In the genomic region with DNA sequence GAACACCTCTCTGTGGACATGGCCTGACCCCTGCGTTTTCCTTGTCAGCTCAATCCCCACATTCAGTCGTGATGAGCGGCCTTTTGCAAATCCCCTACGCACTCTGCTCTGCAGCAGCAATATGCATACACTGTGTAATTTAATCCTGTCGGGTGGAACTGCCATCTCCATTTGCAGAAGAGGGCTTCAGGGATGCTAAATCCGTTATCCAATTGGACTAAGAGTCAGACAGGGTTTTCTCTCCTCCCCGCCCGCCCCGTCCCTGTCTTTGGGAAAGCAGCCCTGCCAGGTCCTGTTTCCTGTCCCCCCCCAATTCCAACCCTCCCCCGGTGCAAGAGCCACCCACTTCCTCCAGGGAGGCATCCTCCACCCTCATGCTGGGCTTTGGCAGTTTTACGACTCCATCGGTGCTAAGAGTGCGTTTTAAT, we compare ENCODE assay signal across 14 cellular contexts. TPM values are rescaled to one million over a fixed set of nuclear protein-coding genes. Genes with fewer than 3 reads are reported as not detected.
DNase-seq lines count a peak whose midpoint lies in the region; ATAC-seq and TF ChIP-seq lines count a peak whose summit lies in the region.
"Had no signal": no experiment of that assay in that cellular context is flagged by ENCODE, and none has a peak within 500 bp of the region (broad histone marks: within the 10 kb centered on the region; RNA-seq: fewer than 3 reads in every experiment).

No MANE protein-coding gene starts in this region.

- H3K27ac ChIP-seq in IMR-90 (ENCODE audit: insufficient read depth, low read length) (no peak overlapping the region), left ventricle myocardium inferior (replicated peaks) (peak overlapping the region; percentile 13), smooth muscle cell (ENCODE audit: low read depth) (no peak overlapping the region)
- H3K27ac ChIP-seq: ascending aorta, neutrophil, SJSA1 had no signal

- H3F3A ChIP-seq in smooth muscle cell (ENCODE audit: low read depth) = no peaks in the 10 kb centered on the region

- no peak overlapping the region for H2AK9ac ChIP-seq in IMR-90 (replicated peaks; ENCODE audit: low read depth, low read length, poor library complexity)

- H3K14ac ChIP-seq in IMR-90 (replicated peaks; ENCODE audit: low read depth, low read length) = no peak overlapping the region

- H3K4me3 ChIP-seq in IMR-90 (ENCODE audit: insufficient read depth, low read depth, low read length) = no peak overlapping the region
- peak overlapping the region; percentile 71 for H3K4me3 ChIP-seq in adipocyte (ENCODE audit: low read length)
- no peak overlapping the region for H3K4me3 ChIP-seq in left ventricle myocardium inferior
- no peak overlapping the region for H3K4me3 ChIP-seq in smooth muscle cell
- H3K4me3 ChIP-seq: ascending aorta, SJSA1 had no signal

- no peaks in the 10 kb centered on the region for H3K9me1 ChIP-seq in IMR-90 (ENCODE audit: insufficient read depth, low read length)

- CTCF ChIA-PET in IMR-90 (lab: Yijun Ruan, JAX) = no interaction called here

- peak overlapping the region; percentile 86 for H2AFZ ChIP-seq in IMR-90 (replicated peaks; ENCODE audit: low read length, poor library complexity)
- H2AFZ ChIP-seq in smooth muscle cell (ENCODE audit: low read depth) = no peak overlapping the region

- no peaks in the 10 kb centered on the region for H3K36me3 ChIP-seq in IMR-90 (ENCODE audit: control insufficient read depth, insufficient read depth, low read length)
- no peaks in the 10 kb centered on the region for H3K36me3 ChIP-seq in adipocyte (ENCODE audit: control insufficient read depth, insufficient read depth, low read length, severe bottlenecking)
- no peaks in the 10 kb centered on the region for H3K36me3 ChIP-seq in left ventricle myocardium inferior
- no peaks in the 10 kb centered on the region for H3K36me3 ChIP-seq in smooth muscle cell (ENCODE audit: low read depth)
- H3K36me3 ChIP-seq: ascending aorta, neutrophil, SJSA1 had no signal

- H4K8ac ChIP-seq in IMR-90 (ENCODE audit: low read depth in 2 of 2, low read length in 2 of 2) = peak overlapping the region in 1 of 2 experiments; percentile 71; a peak in 2 of 4 replicates

- peak overlapping the region; percentile 59; the same call in 1 of the 2 replicates for H3K23ac ChIP-seq in IMR-90 (ENCODE audit: low read depth, low read length)

- no peak overlapping the region for H2AK5ac ChIP-seq in IMR-90 (ENCODE audit: low read depth, low read length)

- H2BK120ac ChIP-seq in IMR-90 (ENCODE audit: low read depth, low read length) = no peak overlapping the region

- TF ChIP-seq RAD21 in IMR-90 (IDR thresholded peaks at IDR 0.05; ENCODE audit: low read length) = no peak

- POLR2A ChIA-PET in IMR-90 (lab: Charles Lee; ENCODE audit: unreplicated experiment) = no interaction called here

- no peak overlapping the region for H2BK5ac ChIP-seq in IMR-90 (ENCODE audit: low read depth, low read length, poor library complexity, severe bottlenecking)

- WGBS in IMR-90 (ENCODE audit: extremely low coverage in 2 of 2, insufficient read length in 1 of 2), 2 experiments = 32% methylated on average over 9 of the region's 13 CpGs; no CpG with 5 or more reads in 1 of the 2 experiments
- 35% methylated on average over 13 of the region's 13 CpGs for WGBS in smooth muscle cell (ENCODE audit: low lambda C conversion rate)

- no TSS peak for BruUV-seq in IMR-90 (replicated peaks; lab: Mats Ljungman, UMichigan)

- dilution Hi-C loops in IMR-90 (cut with HindIII; ENCODE audit: low sequenced_read_pairs, unreplicated experiment) = no loop called here

- TF ChIP-seq CTCF in IMR-90 (conservative IDR thresholded peaks at IDR 0.05; ENCODE audit: low read depth, low read length) = no peak
- no peak for TF ChIP-seq CTCF in left ventricle myocardium inferior (IDR thresholded peaks at IDR 0.05; ENCODE audit: borderline replicate concordance)
- TF ChIP-seq CTCF in smooth muscle cell (IDR thresholded peaks at IDR 0.05; ENCODE audit: borderline replicate concordance, insufficient read depth, poor library complexity, severe bottlenecking) = no peak

- no peak overlapping the region for H2BK15ac ChIP-seq in IMR-90 (ENCODE audit: low read depth, low read length)

- no peaks in the 10 kb centered on the region for H3K79me1 ChIP-seq in IMR-90 (ENCODE audit: low read depth in 1 of 2, low read length in 2 of 2)

- H4K20me1 ChIP-seq in IMR-90 (ENCODE audit: insufficient read depth, low read length) (no peaks in the 10 kb centered on the region), smooth muscle cell (ENCODE audit: low read depth) (no peaks in the 10 kb centered on the region)

- no peak overlapping the region for H3K9ac ChIP-seq in IMR-90 (ENCODE audit: low read depth, low read length)
- peak overlapping the region; percentile 67 for H3K9ac ChIP-seq in adipocyte (ENCODE audit: low read length)
- H3K9ac ChIP-seq in smooth muscle cell (ENCODE audit: low read depth) = no peak overlapping the region

- 0 out of 2 replicates have a peak overlapping the region, but pooled peaks have one; percentile 47 for H3K4me2 ChIP-seq in IMR-90 (ENCODE audit: low read depth, low read length)
- peak overlapping the region; percentile 17 for H3K4me2 ChIP-seq in smooth muscle cell

- peaks cover 4% of the 10 kb centered on the region; the same call in 1 of the 2 replicates for H3K4me1 ChIP-seq in IMR-90 (ENCODE audit: control insufficient read depth, insufficient read depth, low read length)
- peaks cover 20% of the 10 kb centered on the region for H3K4me1 ChIP-seq in adipocyte (ENCODE audit: control insufficient read depth, insufficient read depth, low read length)
- H3K4me1 ChIP-seq in left ventricle myocardium inferior = peaks cover 11% of the 10 kb centered on the region
- H3K4me1 ChIP-seq in smooth muscle cell (ENCODE audit: low read depth) = no peaks in the 10 kb centered on the region
- H3K4me1 ChIP-seq: ascending aorta, SJSA1 had no signal

- no peak for DNase-seq in IMR-90
- DNase-seq in adipocyte (ENCODE audit: low read depth) = no peak
- DNase-seq in left ventricle myocardium inferior = no peak
- no peak for DNase-seq in smooth muscle cell (lab: John Stamatoyannopoulos, UW; ENCODE audit: unreplicated experiment)
- no peak for DNase-seq in NCI-H146 treated with DMSO at 0.1 percent for 48 hours (lab: John Stamatoyannopoulos, UW; ENCODE audit: unreplicated experiment)
- DNase-seq in CD1c-positive myeloid dendritic cell (ENCODE audit: extremely low spot score) = no peak
- no peak for DNase-seq in superior temporal gyrus (ENCODE audit: extremely low spot score)
- DNase-seq: activated T-cell treated with anti-CD3 and anti-CD28 coated beads, Interleukin-2, amount 50 U/mL, for 24 hours; kidney glomerular epithelial cell; NCI-H345 had no signal

- H3K9me3 ChIP-seq in IMR-90 (ENCODE audit: control insufficient read depth, insufficient read depth, low read length) (no peaks in the 10 kb centered on the region), adipocyte (ENCODE audit: control insufficient read depth, low read length) (no peaks in the 10 kb centered on the region), left ventricle myocardium inferior (replicated peaks) (no peaks in the 10 kb centered on the region), smooth muscle cell (replicated peaks; ENCODE audit: low read depth) (no peaks in the 10 kb centered on the region)
- H3K9me3 ChIP-seq: ascending aorta, neutrophil, SJSA1 had no signal

- no peak overlapping the region for H3K4ac ChIP-seq in IMR-90 (ENCODE audit: low read depth, low read length)

- no peak overlapping the region; the same call in 1 of the 2 replicates for H2BK20ac ChIP-seq in IMR-90 (ENCODE audit: low read depth, low read length)

- intact Hi-C loops in IMR-90 (cut with micrococcal nuclease) = no loop called here
- intact Hi-C loops in left ventricle myocardium inferior (cut with micrococcal nuclease) = no loop called here

- H3K56ac ChIP-seq in IMR-90 (ENCODE audit: extremely low read depth, insufficient read depth, low read length) = no peak overlapping the region

- H4K5ac ChIP-seq in IMR-90 (ENCODE audit: low read depth, low read length) = peak overlapping the region; percentile 71

- H3K18ac ChIP-seq in IMR-90 (ENCODE audit: low read depth, low read length) = peak overlapping the region; percentile 52; the same call in 1 of the 2 replicates

- no peak for TF ChIP-seq POLR2A in IMR-90 (IDR thresholded peaks at IDR 0.05; ENCODE audit: low read depth, low read length)

- in situ Hi-C loops in IMR-90 (cut with MboI; ENCODE audit: low sequenced_read_pairs) = no loop called here

- no peaks in the 10 kb centered on the region for H3K79me2 ChIP-seq in smooth muscle cell (ENCODE audit: low read depth)

- no peaks in the 10 kb centered on the region; the same call in 1 of the 2 replicates for H3K27me3 ChIP-seq in IMR-90 (ENCODE audit: control insufficient read depth, insufficient read depth, low read length)
- H3K27me3 ChIP-seq in adipocyte (replicated peaks; ENCODE audit: control insufficient read depth, insufficient read depth, low read length) = no peaks in the 10 kb centered on the region
- H3K27me3 ChIP-seq in left ventricle myocardium inferior (ENCODE audit: low read depth) = no peaks in the 10 kb centered on the region
- H3K27me3 ChIP-seq in smooth muscle cell (ENCODE audit: low read depth) = no peaks in the 10 kb centered on the region
- H3K27me3 ChIP-seq: ascending aorta, neutrophil, SJSA1 had no signal

- peak; percentile 27; the same call in 1 of the 2 replicates for ATAC-seq in IMR-90 (ENCODE audit: low read depth)
- ATAC-seq: activated CD4-positive, CD25-positive, alpha-beta regulatory T cell treated with anti-CD3 and anti-CD28 coated beads, Interleukin-2, amount 50 U/mL, for 24 hours had no signal

- H4K91ac ChIP-seq in IMR-90 (ENCODE audit: insufficient read depth, low read depth, low read length) = peak overlapping the region; percentile 57

TF ChIP-seq in IMR-90, 13 proteins besides CTCF, POLR2A, EP300 and RAD21 (continues in another document):
- no peak for TF ChIP-seq CEBPB (IDR thresholded peaks at IDR 0.05; ENCODE audit: low read depth, low read length)
- no peak for TF ChIP-seq RCOR1 (IDR thresholded peaks at IDR 0.05; ENCODE audit: insufficient replicate concordance, low read length)
- TF ChIP-seq FOS (IDR thresholded peaks at IDR 0.05; ENCODE audit: low read depth, low read length) = no peak
- TF ChIP-seq RFX5 (IDR thresholded peaks at IDR 0.05; ENCODE audit: low read depth, low read length) = no peak
- TF ChIP-seq BHLHE40 (IDR thresholded peaks at IDR 0.05; ENCODE audit: low read depth, low read length) = no peak
- no peak for TF ChIP-seq CHD1 (IDR thresholded peaks at IDR 0.05; ENCODE audit: low read depth, low read length)

RNA-seq across cellular contexts. Expression of gene ASAP2, which starts 53.6 kb away (rescaled TPM):
- total RNA-seq in IMR-90 (2012; rRNA removed) (19.7 and 26.9 TPM in 2 replicates), left ventricle myocardium inferior (10.0 TPM), smooth muscle cell (23.1 and 24.1 TPM in 2 replicates)
- polyA plus RNA-seq in IMR-90 (2012; rRNA removed) (25.0 and 28.1 TPM in 2 replicates), smooth muscle cell (8.8 and 14.4 TPM in 2 replicates)
- polyA plus RNA-seq in IMR-90 (2012; cell fraction: cytosol; rRNA removed) = 10.0 and 11.4 TPM in 2 replicates
- 23.8 and 56.1 TPM in 2 replicates for polyA plus RNA-seq in IMR-90 (2012; cell fraction: nucleus; rRNA removed; ENCODE audit: low replicate concordance)
